ENCODE assay signal across 15 cellular contexts in genomic region chr14:91127924-91128323, GRCh38. TPM values are rescaled to one million over a fixed set of nuclear protein-coding genes. Genes with fewer than 3 reads are reported as not detected.
DNase-seq lines count a peak whose midpoint lies in the region; ATAC-seq and TF ChIP-seq lines count a peak whose summit lies in the region.
"Had no signal": no experiment of that assay in that cellular context is flagged by ENCODE, and none has a peak within 500 bp of the region (broad histone marks: within the 10 kb centered on the region; RNA-seq: fewer than 3 reads in every experiment).

No MANE protein-coding gene starts in this region.

- H3K9me3 ChIP-seq in MM.1S (replicated peaks; ENCODE audit: insufficient read depth, low read length) (no peaks in the 10 kb centered on the region), mammary epithelial cell (replicated peaks; ENCODE audit: insufficient read depth, low read length) (peaks cover 15% of the 10 kb centered on the region), lower lobe of right lung (no peaks in the 10 kb centered on the region), stomach smooth muscle (ENCODE audit: control insufficient read depth in 2 of 2, low read length in 2 of 2) (no peaks in the 10 kb centered on the region), Karpas-422 (ENCODE audit: low read length) (no peaks in the 10 kb centered on the region)

- intact Hi-C loops in mammary epithelial cell (cut with micrococcal nuclease): no loop called here
- intact Hi-C loops in lower lobe of right lung (cut with DNase I): no loop called here

- CTCF ChIA-PET in mammary epithelial cell (lab: Charles Lee; ENCODE audit: low non-redundant PET): no interaction called here

- H3K79me2 ChIP-seq in MM.1S (ENCODE audit: low read length): peaks cover 57% of the 10 kb centered on the region
- H3K79me2 ChIP-seq in mammary epithelial cell (ENCODE audit: insufficient read depth, low read length): peaks cover 17% of the 10 kb centered on the region
- peaks cover 87% of the 10 kb centered on the region for H3K79me2 ChIP-seq in Karpas-422 (ENCODE audit: low read length)

- H3F3A ChIP-seq in MM.1S (ENCODE audit: insufficient read depth, low read length): no peaks in the 10 kb centered on the region

- 67% methylated on average over 3 of the region's 4 CpGs for WGBS in mammary epithelial cell (ENCODE audit: low coverage, missing lambda C conversion rate)

- DNase-seq in MM.1S (no peak), mammary epithelial cell (no peak), lower lobe of right lung (no peak), Karpas-422 (no peak), islet precursor cell (no peak)
- DNase-seq: AML-193; endodermal cell; naive thymus-derived CD8-positive, alpha-beta T cell; NCI-H1694; NCI-H226; T-helper 1 cell had no signal

- H3K36me3 ChIP-seq in MM.1S (replicated peaks; ENCODE audit: insufficient read depth, low read length): no peaks in the 10 kb centered on the region
- H3K36me3 ChIP-seq in mammary epithelial cell (ENCODE audit: insufficient read depth, low read length): peaks cover 2% of the 10 kb centered on the region
- peaks cover 32% of the 10 kb centered on the region for H3K36me3 ChIP-seq in lower lobe of right lung
- peaks cover 10 to 14% of the 10 kb centered on the region in 2 donors for H3K36me3 ChIP-seq in stomach smooth muscle (ENCODE audit: control insufficient read depth in 2 of 2, insufficient read depth in 2 of 2, low read length in 2 of 2)
- peaks cover 16% of the 10 kb centered on the region; the same call in 1 of the 2 replicates for H3K36me3 ChIP-seq in Karpas-422 (ENCODE audit: insufficient read depth, low read length)

- H3K9me2 ChIP-seq in MM.1S (replicated peaks; ENCODE audit: insufficient read depth, low read length) (no peaks in the 10 kb centered on the region), Karpas-422 (replicated peaks; ENCODE audit: insufficient read depth, low read length) (no peaks in the 10 kb centered on the region)

- 0 out of 2 replicates have a peak, but pooled peaks cover 6% of the 10 kb centered on the region for H3K4me1 ChIP-seq in MM.1S (ENCODE audit: low read length)
- H3K4me1 ChIP-seq in mammary epithelial cell (ENCODE audit: insufficient read depth, low read length): peaks cover 24% of the 10 kb centered on the region
- H3K4me1 ChIP-seq in lower lobe of right lung: peaks cover 10% of the 10 kb centered on the region
- peaks cover 34% of the 10 kb centered on the region for H3K4me1 ChIP-seq in stomach smooth muscle (ENCODE audit: control insufficient read depth, insufficient read depth, low read length)
- H3K4me1 ChIP-seq in Karpas-422 (ENCODE audit: low read length): peaks cover 12% of the 10 kb centered on the region

- H3K4me2 ChIP-seq in MM.1S (ENCODE audit: low read depth, low read length): no peak overlapping the region
- no peak overlapping the region for H3K4me2 ChIP-seq in mammary epithelial cell (ENCODE audit: insufficient read depth, low read depth, low read length)
- H3K4me2 ChIP-seq in Karpas-422 (ENCODE audit: low read depth, low read length, poor library complexity, severe bottlenecking): no peak overlapping the region

- no peak overlapping the region for H2AFZ ChIP-seq in MM.1S (ENCODE audit: low read length)
- H2AFZ ChIP-seq in mammary epithelial cell (ENCODE audit: low read depth, low read length): no peak overlapping the region
- no peak overlapping the region for H2AFZ ChIP-seq in Karpas-422 (ENCODE audit: low read length)

- peak overlapping the region; percentile 17; the same call in 1 of the 2 replicates for H3K27ac ChIP-seq in MM.1S (ENCODE audit: low read length)
- peak overlapping the region; percentile 53 for H3K27ac ChIP-seq in mammary epithelial cell (ENCODE audit: insufficient read depth, low read depth, low read length)
- H3K27ac ChIP-seq in lower lobe of right lung: peak overlapping the region; percentile 33
- H3K27ac ChIP-seq in stomach smooth muscle (ENCODE audit: low read length): peak overlapping the region; percentile 49
- no peak overlapping the region for H3K27ac ChIP-seq in Karpas-422 (ENCODE audit: low read length)

- ATAC-seq in lower lobe of right lung (peak; percentile 11 to 37), GM21528 (IDR thresholded peaks at IDR 0.05; ENCODE audit: low FRiP score, unreplicated experiment) (no peak)
- ATAC-seq: activated T-helper 17 cell treated with anti-CD3 and anti-CD28 coated beads, Interleukin-2, amount 50 U/mL, for 72 hours; naive thymus-derived CD8-positive, alpha-beta T cell; WTC11 had no signal

- in situ Hi-C loops in mammary epithelial cell (cut with MboI; ENCODE audit: low sequenced_read_pairs in 2 of 2): no loop called here

- no peaks in the 10 kb centered on the region for H4K20me1 ChIP-seq in MM.1S (ENCODE audit: insufficient read depth, low read length)
- H4K20me1 ChIP-seq in mammary epithelial cell (ENCODE audit: insufficient read depth, low read length): no peaks in the 10 kb centered on the region
- H4K20me1 ChIP-seq in Karpas-422 (ENCODE audit: insufficient read depth, low read depth, low read length): no peaks in the 10 kb centered on the region

- H3K9ac ChIP-seq in MM.1S (ENCODE audit: low read length): no peak overlapping the region
- no peak overlapping the region for H3K9ac ChIP-seq in mammary epithelial cell (ENCODE audit: insufficient read depth, low read length)
- H3K9ac ChIP-seq in stomach smooth muscle (ENCODE audit: low read length in 2 of 2): no peak overlapping the region
- H3K9ac ChIP-seq in Karpas-422 (ENCODE audit: low read length): no peak overlapping the region

- dilution Hi-C loops in mammary epithelial cell (cut with HindIII; ENCODE audit: low sequenced_read_pairs): no loop called here

- no TSS peak for BruUV-seq in mammary epithelial cell (replicated peaks; lab: Mats Ljungman, UMichigan)

- H3K27me3 ChIP-seq in MM.1S (replicated peaks; ENCODE audit: insufficient read depth, low read length) (no peaks in the 10 kb centered on the region), mammary epithelial cell (ENCODE audit: insufficient read depth, low read length) (no peaks in the 10 kb centered on the region), lower lobe of right lung (ENCODE audit: low read depth) (no peaks in the 10 kb centered on the region), stomach smooth muscle (ENCODE audit: control insufficient read depth in 1 of 2, insufficient read depth in 2 of 2, low read length in 2 of 2) (no peaks in the 10 kb centered on the region), Karpas-422 (ENCODE audit: low read length) (no peaks in the 10 kb centered on the region)

- H3K4me3 ChIP-seq in MM.1S (ENCODE audit: low read length) (no peak overlapping the region), mammary epithelial cell (replicated peaks in 1 of 3; ENCODE audit: insufficient read depth in 1 of 3, low read depth in 2 of 3, low read length in 3 of 3) (no peak overlapping the region), lower lobe of right lung (no peak overlapping the region), stomach smooth muscle (ENCODE audit: low read length in 2 of 2) (no peak overlapping the region), Karpas-422 (ENCODE audit: low read length) (no peak overlapping the region)

- TF ChIP-seq CTCF in MM.1S (IDR thresholded peaks at IDR 0.05; ENCODE audit: low read length): no peak
- no peak for TF ChIP-seq CTCF in mammary epithelial cell (conservative IDR thresholded peaks at IDR 0.05 in 1 of 2, IDR thresholded peaks at IDR 0.05 in 1 of 2; ENCODE audit: extremely low read depth in 1 of 2, insufficient read depth in 1 of 2, low read depth in 1 of 2, low read length in 2 of 2)
- TF ChIP-seq CTCF in lower lobe of right lung (IDR thresholded peaks at IDR 0.05): no peak

RNA-seq across cellular contexts. Expression of gene DGLUCY, which starts 14.1 kb away (rescaled TPM):
- 10 to 100 TPM; 38.0 to 41.1 TPM for total RNA-seq in mammary epithelial cell
- polyA plus RNA-seq in mammary epithelial cell: 17.9 TPM
- polyA minus RNA-seq in mammary epithelial cell: 33.6 TPM
- 102 TPM for total RNA-seq in lower lobe of right lung
- total RNA-seq in Karpas-422 (2014; rRNA removed; shearing (Covaris generic); ENCODE audit: low replicate concordance): 90.0 and 99.9 TPM in 2 replicates
